In genomic region chr3:19331931-19332330, GRCh38 we compare ENCODE assay signal across 31 cellular contexts.
"Had no signal": no experiment of that assay in that cellular context is flagged by ENCODE, and none has a peak within 500 bp of the region (broad histone marks: within the 10 kb centered on the region; RNA-seq: fewer than 3 reads in every experiment).

No MANE protein-coding gene starts in this region.

- H3K27me3 ChIP-seq: adrenal gland, body of pancreas, esophagus muscularis mucosa, foreskin keratinocyte, gastrocnemius medialis, heart left ventricle had no signal

- H3K27ac ChIP-seq: adrenal gland, body of pancreas, esophagus muscularis mucosa, foreskin keratinocyte, gastrocnemius medialis, heart left ventricle, VCaP had no signal

- H3K4me3 ChIP-seq: adrenal gland, body of pancreas, esophagus muscularis mucosa, gastrocnemius medialis, heart left ventricle had no signal

- H3K36me3 ChIP-seq: adrenal gland, esophagus muscularis mucosa, gastrocnemius medialis, heart left ventricle had no signal

- ATAC-seq: activated naive CD8-positive, alpha-beta T cell treated with anti-CD3 and anti-CD28 coated beads, Interleukin-2, amount 50 U/mL, for 24 hours; activated T-cell treated with anti-CD3 and anti-CD28 coated beads, Interleukin-2, amount 50 U/mL, for 4 hours; activated T-helper 17 cell treated with anti-CD3 and anti-CD28 coated beads, Interleukin-2, amount 50 U/mL, for 72 hours; body of pancreas; effector memory CD8-positive, alpha-beta T cell; foreskin keratinocyte; gastrocnemius medialis; heart left ventricle; WTC11 had no signal

- H3K4me1 ChIP-seq: adrenal gland, body of pancreas, esophagus muscularis mucosa, foreskin keratinocyte, gastrocnemius medialis, heart left ventricle had no signal

- H3K9me3 ChIP-seq: adrenal gland, body of pancreas, esophagus muscularis mucosa, gastrocnemius medialis, heart left ventricle had no signal

- DNase-seq: activated CD4-positive, alpha-beta memory T cell treated with anti-CD3 and anti-CD28 coated beads, Interleukin-2, amount 10 ng/mL, durations not matched to agents 7 days and 5 days; activated CD4-positive, alpha-beta T cell treated with anti-CD3 and anti-CD28 coated beads for 1 hour; activated CD4-positive, alpha-beta T cell treated with anti-CD3 and anti-CD28 coated beads for 4 hours; activated CD4-positive, alpha-beta T cell treated with anti-CD3 and anti-CD28 coated beads, Interleukin-2, amount 10 ng/mL, durations not matched to agents 7 days and 5 days; activated CD4-positive, alpha-beta T cell treated with anti-CD3 and anti-CD28 coated beads, Interleukin-2, amount 50 U/mL, for 4 hours; activated CD8-positive, alpha-beta memory T cell treated with anti-CD3 and anti-CD28 coated beads, Interleukin-2, amount 50 U/mL, for 48 hours; activated effector memory CD4-positive, alpha-beta T cell treated with Interleukin-2 at 50 U/mL for 16 hours; activated naive CD4-positive, alpha-beta T cell treated with anti-CD3 and anti-CD28 coated beads for 36 hours; activated naive CD8-positive, alpha-beta T cell treated with anti-CD3 and anti-CD28 coated beads for 36 hours; activated naive CD8-positive, alpha-beta T cell treated with anti-CD3 and anti-CD28 coated beads, Interleukin-2, amount 50 U/mL, for 24 hours; activated T-cell treated with anti-CD3 and anti-CD28 coated beads for 4 hours; activated T-cell treated with anti-CD3 and anti-CD28 coated beads, Interleukin-2, amount 50 U/mL, for 4 hours; adrenal gland; amygdala; aorta; body of pancreas; caudate nucleus; cortex of kidney; dermis blood vessel endothelial cell; effector CD4-positive, alpha-beta T cell; effector memory CD8-positive, alpha-beta T cell; erythroblast; foreskin keratinocyte; gastrocnemius medialis; glutamatergic neuron; heart left ventricle; hypothalamus had no signal
